Comparison of ENCODE assay signal across 18 cellular contexts in the genomic region with DNA sequence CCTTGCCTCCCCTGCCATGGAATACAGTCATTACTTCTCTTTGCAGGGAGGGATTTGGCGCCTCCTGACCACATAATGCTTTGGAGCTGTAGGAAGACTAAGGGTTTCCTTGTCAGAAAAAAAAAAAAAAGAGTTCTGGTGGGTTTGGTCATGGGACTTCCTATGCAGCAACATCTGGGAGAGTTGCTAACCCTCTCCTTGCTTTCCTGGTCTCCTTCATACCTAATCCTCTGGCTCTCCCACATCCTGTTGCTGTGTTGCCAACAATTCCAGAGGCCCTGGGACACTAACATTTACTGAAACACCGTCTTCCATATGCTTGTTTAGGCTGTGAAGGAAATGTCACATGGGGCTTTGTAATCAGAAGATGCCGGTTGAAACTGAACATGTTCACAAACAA.
"Had no signal": no experiment of that assay in that cellular context is flagged by ENCODE, and none has a peak within 500 bp of the region (broad histone marks: within the 10 kb centered on the region; RNA-seq: fewer than 3 reads in every experiment).

No MANE protein-coding gene starts in this region.

- DNase-seq: activated CD4-positive, alpha-beta T cell treated with anti-CD3 and anti-CD28 coated beads for 1 hour; activated CD4-positive, alpha-beta T cell treated with anti-CD3 and anti-CD28 coated beads, Interleukin-2, amount 50 U/mL, for 48 hours; activated CD8-positive, alpha-beta memory T cell treated with anti-CD3 and anti-CD28 coated beads, Interleukin-2, amount 10 ng/mL, durations not matched to agents 7 days and 5 days; activated effector memory CD4-positive, alpha-beta T cell treated with anti-CD3 and anti-CD28 coated beads, Interleukin-2, amount 50 U/mL, for 16 hours; activated T-cell treated with anti-CD3 and anti-CD28 coated beads, Interleukin-2, amount 50 U/mL, for 4 hours; amygdala; endodermal cell; erythroblast; foreskin keratinocyte; heart left ventricle; islet precursor cell; left ventricle myocardium inferior; stimulated activated CD4-positive, alpha-beta T cell treated with anti-CD3 and anti-CD28 coated beads, Interleukin-15, amount 100 ng/mL, for 24 hours; stimulated activated CD4-positive, alpha-beta T cell treated with anti-CD3 and anti-CD28 coated beads, Interleukin-4, amount 100 ng/mL, for 4 hours; stimulated activated naive CD8-positive, alpha-beta T cell treated with anti-CD3 and anti-CD28 coated beads, Interleukin-15, amount 100 ng/mL, for 72 hours had no signal

- H3K36me3 ChIP-seq: breast epithelium, heart left ventricle, left ventricle myocardium inferior, thoracic aorta had no signal

- H3K9me3 ChIP-seq: breast epithelium, heart left ventricle, left ventricle myocardium inferior, thoracic aorta had no signal

- H3K27me3 ChIP-seq: foreskin keratinocyte had no signal

- H3K4me1 ChIP-seq: breast epithelium, foreskin keratinocyte, heart left ventricle, left ventricle myocardium inferior had no signal

- ATAC-seq: activated CD8-positive, alpha-beta memory T cell treated with anti-CD3 and anti-CD28 coated beads, Interleukin-2, amount 10 ng/mL, durations not matched to agents 7 days and 5 days; activated naive CD4-positive, alpha-beta T cell treated with anti-CD3 and anti-CD28 coated beads, Interleukin-2, amount 50 U/mL, for 72 hours; activated T-cell treated with anti-CD3 and anti-CD28 coated beads, Interleukin-2, amount 50 U/mL, for 4 hours; foreskin keratinocyte; heart left ventricle; stimulated activated naive CD8-positive, alpha-beta T cell treated with anti-CD3 and anti-CD28 coated beads, Interleukin-15, amount 100 ng/mL, for 72 hours had no signal

- H3K27ac ChIP-seq: breast epithelium, foreskin keratinocyte, heart left ventricle, left ventricle myocardium inferior, thoracic aorta had no signal

- H3K4me3 ChIP-seq: breast epithelium, heart left ventricle, left ventricle myocardium inferior, thoracic aorta had no signal
